8 cellular contexts compared by ENCODE assay signal in the genomic region with DNA sequence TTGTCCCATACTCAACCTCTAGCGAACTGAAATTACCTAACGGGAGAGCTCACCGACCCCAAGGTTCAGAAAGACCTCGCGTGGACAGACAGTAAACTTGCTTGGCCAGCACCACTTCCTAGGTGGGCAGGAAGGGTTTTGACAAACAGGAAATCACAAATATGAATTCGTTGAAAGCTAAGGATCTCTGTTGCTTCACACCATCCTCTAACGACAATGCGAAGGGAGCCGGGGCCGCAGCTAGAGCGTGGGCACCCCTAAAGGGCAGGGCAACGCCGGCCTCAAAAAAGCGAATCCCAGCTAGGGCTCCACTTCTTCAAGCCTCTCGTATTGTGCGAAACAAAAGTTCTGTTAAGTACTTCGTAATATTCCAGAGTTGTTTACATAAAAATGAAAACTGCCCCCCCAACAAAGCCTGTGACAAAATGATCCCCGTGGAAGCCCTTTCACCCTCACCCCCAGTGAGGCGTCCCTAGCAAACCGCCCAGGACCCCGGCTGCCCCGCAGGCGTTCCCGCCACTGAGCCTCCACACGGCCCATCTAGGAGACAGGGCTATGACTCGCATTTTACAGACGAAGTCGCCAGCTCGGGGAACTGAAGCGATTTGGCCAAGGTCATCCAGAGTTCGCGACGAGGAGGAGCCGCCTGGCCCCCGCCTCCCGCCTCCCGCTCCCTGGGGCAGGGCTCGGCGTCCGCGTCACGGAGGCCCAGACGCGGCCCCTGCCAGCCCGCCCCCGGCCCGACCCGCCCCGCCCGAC. TPM values are rescaled to one million over a fixed set of nuclear protein-coding genes. Genes with fewer than 3 reads are reported as not detected.
DNase-seq lines count a peak whose midpoint lies in the region; ATAC-seq and TF ChIP-seq lines count a peak whose summit lies in the region.

No MANE protein-coding gene starts in this region.

- DNase-seq in DMS114 treated with DMSO at 0.1 percent for 48 hours (lab: John Stamatoyannopoulos, UW; ENCODE audit: unreplicated experiment) (peak; percentile 54), SK-N-SH (peak; percentile 90), head of caudate nucleus (peak; percentile 16 to 87 (median 71)), ovary (peak; percentile 78 to 88 (median 85))

- TF ChIP-seq CTCF in SK-N-SH (IDR thresholded peaks at IDR 0.05): no peak
- TF ChIP-seq CTCF in ovary (IDR thresholded peaks at IDR 0.05): no peak

- no peaks in the 10 kb centered on the region for H3K9me3 Mint-ChIP-seq in activated naive CD4-positive, alpha-beta T cell treated with anti-CD3 and anti-CD28 coated beads, Interleukin-2, amount 50 U/mL, for 24 hours

- no peaks in the 10 kb centered on the region for H3K27me3 ChIP-seq in HUES48 (ENCODE audit: control insufficient read depth, insufficient read depth, low read length)
- H3K27me3 ChIP-seq in SK-N-SH (ENCODE audit: insufficient read depth): no peaks in the 10 kb centered on the region
- no peaks in the 10 kb centered on the region for H3K27me3 ChIP-seq in ovary
- no peaks in the 10 kb centered on the region for H3K27me3 ChIP-seq in thymus (ENCODE audit: control insufficient read depth, insufficient read depth)

- POLR2A ChIA-PET in SK-N-SH (lab: Yijun Ruan, JAX): interaction anchor here (0.6 to 1.0 kb wide), 4 partner anchors 10 to 475 kb away, joined by 3 to 4 read pairs (median 3); partner anchors contain the start of gene ANKRD36

- H3K36me3 ChIP-seq in HUES48 (ENCODE audit: control insufficient read depth, insufficient read depth, low read length) (peaks cover 24% of the 10 kb centered on the region), SK-N-SH (replicated peaks in 1 of 2; ENCODE audit: control insufficient read depth in 1 of 2, insufficient read depth in 2 of 2, low read length in 1 of 2) (peaks cover 0 to 16% of the 10 kb centered on the region in 2 experiments), ovary (no peaks in the 10 kb centered on the region), thymus (ENCODE audit: control insufficient read depth, insufficient read depth) (peaks cover 10% of the 10 kb centered on the region)

- H3K27ac Mint-ChIP-seq in activated naive CD4-positive, alpha-beta T cell treated with anti-CD3 and anti-CD28 coated beads, Interleukin-2, amount 50 U/mL, for 24 hours: peak overlapping the region; percentile 89

- TF ChIP-seq EP300 in SK-N-SH (IDR thresholded peaks at IDR 0.05; ENCODE audit: borderline replicate concordance in 1 of 2, low read depth in 1 of 2, low read length in 1 of 2) (no peak), ovary (IDR thresholded peaks at IDR 0.05) (no peak)

- peaks cover 52% of the 10 kb centered on the region for H3K79me2 ChIP-seq in SK-N-SH (ENCODE audit: insufficient read depth)

- no peaks in the 10 kb centered on the region for H3K27me3 Mint-ChIP-seq in activated naive CD4-positive, alpha-beta T cell treated with anti-CD3 and anti-CD28 coated beads, Interleukin-2, amount 50 U/mL, for 24 hours

- H2AFZ ChIP-seq in SK-N-SH (ENCODE audit: low read depth): no peak overlapping the region; the same call in 1 of the 2 replicates

- H3K36me3 Mint-ChIP-seq in activated naive CD4-positive, alpha-beta T cell treated with anti-CD3 and anti-CD28 coated beads, Interleukin-2, amount 50 U/mL, for 24 hours: peaks cover 9% of the 10 kb centered on the region

- CTCF ChIA-PET in SK-N-SH (lab: Yijun Ruan, JAX): interaction anchor here (0.8 to 2.9 kb wide), 5 partner anchors 18 to 163 kb away, joined by 3 to 11 read pairs (median 6); partner anchors contain the start of gene CNNM4

- H3K9me2 ChIP-seq in SK-N-SH: no peaks in the 10 kb centered on the region

- H3K27ac ChIP-seq in HUES48 (ENCODE audit: low read depth, low read length) (peak overlapping the region; percentile 65), SK-N-SH (ENCODE audit: low read depth in 2 of 2, low read length in 1 of 2) (peak overlapping the region; percentile 83 to 84), ovary (peak overlapping the region; percentile 86 to 93), thymus (ENCODE audit: low read depth) (peak overlapping the region; percentile 84)

- H3K4me3 Mint-ChIP-seq in activated naive CD4-positive, alpha-beta T cell treated with anti-CD3 and anti-CD28 coated beads, Interleukin-2, amount 50 U/mL, for 24 hours: peak overlapping the region; percentile 96

- 2% methylated on average over 34 of the region's 50 CpGs for WGBS in SK-N-SH (ENCODE audit: low lambda C conversion rate)
- 0 to 1% (median 1%) methylated on average over 44 to 50 of the region's 50 CpGs for WGBS in ovary, 3 donors
- under 1% methylated on average over 50 of the region's 50 CpGs for WGBS in thymus

- H3K4me1 Mint-ChIP-seq in activated naive CD4-positive, alpha-beta T cell treated with anti-CD3 and anti-CD28 coated beads, Interleukin-2, amount 50 U/mL, for 24 hours: peaks cover 36% of the 10 kb centered on the region

- TF ChIP-seq POLR2A in ovary (IDR thresholded peaks at IDR 0.05): no peak

- H3K9ac ChIP-seq in HUES48 (ENCODE audit: low read depth, low read length) (peak overlapping the region; percentile 62), SK-N-SH (peak overlapping the region; percentile 83)

- peaks cover 5% of the 10 kb centered on the region; the same call in 1 of the 2 replicates for H3K4me1 ChIP-seq in HUES48 (ENCODE audit: control insufficient read depth, insufficient read depth, low read length)
- H3K4me1 ChIP-seq in SK-N-SH (ENCODE audit: control insufficient read depth in 1 of 2, insufficient read depth in 2 of 2, low read depth in 1 of 2, low read length in 1 of 2): peaks cover 6 to 10% of the 10 kb centered on the region in 2 experiments; a peak in 2 of 4 replicates
- peaks cover 2% of the 10 kb centered on the region for H3K4me1 ChIP-seq in ovary (ENCODE audit: insufficient read depth)
- peaks cover 15% of the 10 kb centered on the region for H3K4me1 ChIP-seq in thymus (ENCODE audit: control insufficient read depth, insufficient read depth, low read length)

- peak overlapping the region; percentile 97 for H3K4me2 ChIP-seq in SK-N-SH

- no peaks in the 10 kb centered on the region; the same call in none of the 2 replicates for H4K20me1 ChIP-seq in SK-N-SH (ENCODE audit: insufficient read depth)

- H3F3A ChIP-seq in SK-N-SH (replicated peaks; ENCODE audit: insufficient read depth): no peaks in the 10 kb centered on the region

- intact Hi-C loops in head of caudate nucleus (cut with DNase I): loop anchor here (2.0 kb wide), 1 partner anchor 123 kb away; the partner anchor contains the start of gene CNNM4
- intact Hi-C loops in ovary (cut with DNase I): loop anchor here in 2 of 4 donors (10.0 kb wide), 2 partner anchors 103 to 327 kb away; partner anchors contain the start of gene ARID5A (in 1 of the 2)

- peak overlapping the region; percentile 86 for H3K4me3 ChIP-seq in HUES48 (ENCODE audit: low read depth, low read length)
- H3K4me3 ChIP-seq in SK-N-SH (ENCODE audit: low read depth in 2 of 2, low read length in 1 of 2): peak overlapping the region; percentile 63 to 96
- peak overlapping the region; percentile 80 for H3K4me3 ChIP-seq in ovary
- peak overlapping the region; percentile 93 for H3K4me3 ChIP-seq in thymus (ENCODE audit: low read length)

- ATAC-seq in GM21515 (IDR thresholded peaks at IDR 0.05; ENCODE audit: unreplicated experiment): peak; percentile 66

- TF ChIP-seq RAD21 in SK-N-SH (IDR thresholded peaks at IDR 0.05; ENCODE audit: low read length): no peak

- H3K9me3 ChIP-seq in HUES48 (ENCODE audit: control insufficient read depth, insufficient read depth, low read length) (no peaks in the 10 kb centered on the region), SK-N-SH (no peaks in the 10 kb centered on the region), ovary (no peaks in the 10 kb centered on the region), thymus (ENCODE audit: control insufficient read depth) (no peaks in the 10 kb centered on the region)

TF ChIP-seq in SK-N-SH, 30 proteins besides CTCF, POLR2A, EP300 and RAD21 (continues in another document):
- peak; percentile 89 for TF ChIP-seq RXRA (IDR thresholded peaks at IDR 0.05; ENCODE audit: borderline replicate concordance, low read depth)
- TF ChIP-seq SIN3A (IDR thresholded peaks at IDR 0.05; ENCODE audit: borderline replicate concordance, low read depth, low read length): 0 out of 2 replicates have a peak, but pooled peaks have one; percentile 20
- TF ChIP-seq, protein P1, sequence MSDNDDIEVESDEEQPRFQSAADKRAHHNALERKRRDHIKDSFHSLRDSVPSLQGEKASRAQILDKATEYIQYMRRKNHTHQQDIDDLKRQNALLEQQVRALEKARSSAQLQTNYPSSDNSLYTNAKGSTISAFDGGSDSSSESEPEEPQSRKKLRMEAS (IDR thresholded peaks at IDR 0.05; ENCODE audit: low read depth): 0 out of 2 replicates have a peak, but pooled peaks have one; percentile 0
- TF ChIP-seq TAF1 (IDR thresholded peaks at IDR 0.05; ENCODE audit: borderline replicate concordance, low read depth, low read length): 0 out of 2 replicates have a peak, but pooled peaks have one; percentile 25

RNA-seq across cellular contexts. Expression of gene KANSL3, which starts 0.5 kb away (rescaled TPM):
- 10.1 and 10.7 TPM in 2 replicates for polyA plus RNA-seq in SK-N-SH (2012; rRNA removed)
- 7.6 and 9.2 TPM in 2 replicates for polyA plus RNA-seq in SK-N-SH (2012; cell fraction: cytosol; rRNA removed)
- polyA plus RNA-seq in SK-N-SH (2012; cell fraction: nucleus; rRNA removed): 34.3 and 42.0 TPM in 2 replicates
- 10 to 100 TPM; 34.5 to 55.7 (median 48.4) TPM for total RNA-seq in ovary
- polyA plus RNA-seq in ovary: 10 to 100 TPM; 28.0 to 39.5 TPM
- polyA plus RNA-seq in thymus: 27.2 TPM

RNA-seq across cellular contexts. Expression of gene FER1L5, which starts 5.0 kb away (rescaled TPM):
- polyA plus RNA-seq in SK-N-SH (2012; rRNA removed): 0.02 TPM in 1 of 2 replicates, not detected in the other
- 0.01 TPM in 1 of 2 replicates, not detected in the other for polyA plus RNA-seq in SK-N-SH (2012; cell fraction: cytosol; rRNA removed)
- 0.02 and 0.06 TPM in 2 replicates for polyA plus RNA-seq in SK-N-SH (2012; cell fraction: nucleus; rRNA removed)
- under 1 TPM; 0.12 to 0.80 (median 0.34) TPM for total RNA-seq in ovary
- under 1 TPM; 0.08 to 0.23 TPM for polyA plus RNA-seq in ovary
- 0.09 TPM for polyA plus RNA-seq in thymus

Comparison
In these comparisons a context has a peak if more than half of its experiments do, and no peak if none do; other contexts are left out.
1. Peak in every context shown above with its lines: DNase-seq, ATAC-seq, H3K4me3 ChIP-seq and H3K27ac ChIP-seq.